Comparison of ENCODE assay signal across 8 cellular contexts in genomic region chr15:60479711-60480110, GRCh38. TPM values are rescaled to one million over a fixed set of nuclear protein-coding genes. Genes with fewer than 3 reads are reported as not detected.
DNase-seq lines count a peak whose midpoint lies in the region; ATAC-seq, FAIRE-seq and TF ChIP-seq lines count a peak whose summit lies in the region.

No MANE protein-coding gene starts in this region.

- no peaks in the 10 kb centered on the region for H3K9me2 ChIP-seq in OCI-LY7 (ENCODE audit: insufficient read depth, low read length)

- peak; percentile 52 for DNase-seq in GM12865 (ENCODE audit: low read depth)
- DNase-seq in OCI-LY7 (ENCODE audit: low spot score): peak; percentile 10
- no peak for DNase-seq in effector memory CD8-positive, alpha-beta T cell
- no peak for DNase-seq in ovary
- no peak for DNase-seq in HTR-8/SVneo (ENCODE audit: insufficient read length, low spot score)
- DNase-seq in activated effector memory CD4-positive, alpha-beta T cell treated with anti-CD3 and anti-CD28 coated beads, Interleukin-2, amount 50 U/mL, for 16 hours: no peak
- no peak for DNase-seq in D721Med (ENCODE audit: insufficient read length, low spot score)

- H3K4me1 ChIP-seq in OCI-LY7 (ENCODE audit: insufficient read depth, low read length, poor library complexity, severe bottlenecking): peaks cover 29% of the 10 kb centered on the region
- peaks cover 5% of the 10 kb centered on the region for H3K4me1 ChIP-seq in ovary (ENCODE audit: insufficient read depth)

- peak overlapping the region; percentile 91 for H3K4me2 ChIP-seq in OCI-LY7 (ENCODE audit: low read length)

- no peak for ATAC-seq in effector memory CD8-positive, alpha-beta T cell (replicated peaks)
- no peak for ATAC-seq in GM21786 (IDR thresholded peaks at IDR 0.05; ENCODE audit: unreplicated experiment)

- no TSS peak for BruUV-seq in OCI-LY7 (replicated peaks; lab: Mats Ljungman, UMichigan)

- 77 to 80% (median 78%) methylated on average over 5 of the region's 5 CpGs for WGBS in ovary, 3 donors

- no peak for TF ChIP-seq POLR2A in ovary (IDR thresholded peaks at IDR 0.05)

- H3K9me3 Mint-ChIP-seq in effector memory CD8-positive, alpha-beta T cell: no peaks in the 10 kb centered on the region

- peaks cover 23% of the 10 kb centered on the region for H3K36me3 Mint-ChIP-seq in effector memory CD8-positive, alpha-beta T cell (ENCODE audit: insufficient read depth)

- peaks cover 22 to 43% of the 10 kb centered on the region in 2 donors for H3K4me1 Mint-ChIP-seq in effector memory CD8-positive, alpha-beta T cell (ENCODE audit: low read depth in 2 of 2)

- FAIRE-seq in HTR-8/SVneo (lab: Jason Lieb, UNC): no peak
- FAIRE-seq in D721Med (lab: Jason Lieb, UNC): no peak

- H3K4me3 ChIP-seq in GM12865 (ENCODE audit: low read depth, low read length) (peak overlapping the region; percentile 92), OCI-LY7 (ENCODE audit: low read depth, low read length, poor library complexity, severe bottlenecking) (peak overlapping the region; percentile 77), ovary (peak overlapping the region; percentile 85)

- no peaks in the 10 kb centered on the region for H3K9me3 ChIP-seq in OCI-LY7 (ENCODE audit: low read length)
- H3K9me3 ChIP-seq in ovary: no peaks in the 10 kb centered on the region

- intact Hi-C loops in OCI-LY7 (cut with micrococcal nuclease; ENCODE audit: unreplicated experiment) (no loop called here), ovary (cut with DNase I) (no loop called here)

- peak overlapping the region; percentile 95; the same call in 1 of the 2 replicates for H2AFZ ChIP-seq in OCI-LY7 (ENCODE audit: low read length)

- peaks cover 12% of the 10 kb centered on the region; the same call in 1 of the 2 replicates for H4K20me1 ChIP-seq in OCI-LY7 (ENCODE audit: insufficient read depth, low read length)

- H3K79me2 ChIP-seq in OCI-LY7 (ENCODE audit: insufficient read depth, low read depth, low read length): peaks cover 40% of the 10 kb centered on the region

- no peak for TF ChIP-seq EP300 in ovary (IDR thresholded peaks at IDR 0.05)

- no peaks in the 10 kb centered on the region for H3K27me3 Mint-ChIP-seq in effector memory CD8-positive, alpha-beta T cell

- no peaks in the 10 kb centered on the region for H3K27me3 ChIP-seq in ovary

- TF ChIP-seq CTCF in GM12865 (IDR thresholded peaks at IDR 0.05; ENCODE audit: insufficient read depth, low read depth, low read length, missing control alignments) (no peak), OCI-LY7 (conservative IDR thresholded peaks at IDR 0.05; ENCODE audit: low read length) (no peak), ovary (IDR thresholded peaks at IDR 0.05) (no peak), D721Med (IDR thresholded peaks at IDR 0.05; ENCODE audit: insufficient read depth, missing control alignments) (no peak)

- H3K27ac ChIP-seq in OCI-LY7 (ENCODE audit: low read depth, low read length, poor library complexity, severe bottlenecking) (no peak overlapping the region), ovary (no peak overlapping the region)

- POLR2A ChIA-PET in OCI-LY7 (lab: Charles Lee): interaction anchor here (0.5 kb wide), 2 partner anchors 16 to 30 kb away, joined by 3 to 4 read pairs; no protein-coding TSS in a partner anchor

- CTCF ChIA-PET in OCI-LY7 (lab: Charles Lee; ENCODE audit: unreplicated experiment): no interaction called here

- H3K4me3 Mint-ChIP-seq in effector memory CD8-positive, alpha-beta T cell: peak overlapping the region; percentile 89 to 92

- peaks cover 25% of the 10 kb centered on the region for H3K36me3 ChIP-seq in OCI-LY7 (ENCODE audit: insufficient read depth, low read length)
- no peaks in the 10 kb centered on the region for H3K36me3 ChIP-seq in ovary

- H3K27ac Mint-ChIP-seq in effector memory CD8-positive, alpha-beta T cell: peak overlapping the region; percentile 96 to 99

RNA-seq across cellular contexts. Expression of gene ICE2, which starts 0.8 kb away (rescaled TPM):
- 35.5 and 37.1 TPM in 2 replicates for total RNA-seq in OCI-LY7 (2014; rRNA removed; shearing (Covaris generic))
- 78.1 and 80.1 TPM in 2 replicates for total RNA-seq in OCI-LY7 (2022)
- 10 to 100 TPM; 24.3 to 72.0 (median 54.9) TPM for total RNA-seq in ovary
- 10 to 100 TPM; 16.4 to 32.1 TPM for polyA plus RNA-seq in ovary

Comparison
In these comparisons a context has a peak if more than half of its experiments do, and no peak if none do; other contexts are left out.
1. DNase-seq: peak in GM12865 (single experiment) and OCI-LY7 (single experiment); none in effector memory CD8-positive, alpha-beta T cell (0 of 3), ovary (0 of 5), HTR-8/SVneo (single experiment), activated effector memory CD4-positive, alpha-beta T cell treated with anti-CD3 and anti-CD28 coated beads, Interleukin-2, amount 50 U/mL, for 16 hours (single experiment) and D721Med (single experiment).
2. Peak in every context shown above with its lines, with median percentiles within 50 percentile points of each other: H3K4me3 ChIP-seq.